18 cellular contexts compared by ENCODE assay signal in genomic region chr19:38340927-38341326, GRCh38. TPM values are rescaled to one million over a fixed set of nuclear protein-coding genes. Genes with fewer than 3 reads are reported as not detected.
A peak's percentile ranks its signal among the peaks of the same experiment; 100 is the strongest.
DNase-seq lines count a peak whose midpoint lies in the region; ATAC-seq and TF ChIP-seq lines count a peak whose summit lies in the region.
"Had no signal": no experiment of that assay in that cellular context is flagged by ENCODE, and none has a peak within 500 bp of the region (broad histone marks: within the 10 kb centered on the region; RNA-seq: fewer than 3 reads in every experiment).

No MANE protein-coding gene starts in this region.

- ATAC-seq in stimulated activated naive CD8-positive, alpha-beta T cell treated with anti-CD3 and anti-CD28 coated beads, Interleukin-15, amount 100 ng/mL, for 72 hours, result no peak
- ATAC-seq in stimulated activated naive B cell treated with anti-CD40 and anti-IgM and Interleukin-4, amounts not matched to agents 10 μg/mL and 1 μg/mL and 100 μg/mL, for 72 hours (replicated peaks), result no peak
- no peak for ATAC-seq in HG03097 (IDR thresholded peaks at IDR 0.05; ENCODE audit: low FRiP score, unreplicated experiment)

- no peak for TF ChIP-seq CTCF in RWPE1 (conservative IDR thresholded peaks at IDR 0.05; ENCODE audit: low read depth)
- no peak for TF ChIP-seq CTCF in glutamatergic neuron (IDR thresholded peaks at IDR 0.05; ENCODE audit: partially characterized antibody, unreplicated experiment)

- H3K4me3 Mint-ChIP-seq in stimulated activated naive CD8-positive, alpha-beta T cell treated with anti-CD3 and anti-CD28 coated beads, Interleukin-15, Interleukin-2, amounts not matched to agents 100 ng/mL and 50 ng/mL, for 24 hours, result no peak overlapping the region
- no peak overlapping the region for H3K4me3 Mint-ChIP-seq in stimulated activated naive CD8-positive, alpha-beta T cell treated with anti-CD3 and anti-CD28 coated beads, Interleukin-15, amount 100 ng/mL, for 72 hours
- H3K4me3 Mint-ChIP-seq in glutamatergic neuron (ENCODE audit: unreplicated experiment), result no peak overlapping the region
- H3K4me3 Mint-ChIP-seq in stimulated activated naive B cell treated with anti-CD40 and anti-IgM and Interleukin-4, amounts not matched to agents 10 μg/mL and 1 μg/mL and 100 μg/mL, for 72 hours, result no peak overlapping the region
- H3K4me3 Mint-ChIP-seq: CD4-positive, alpha-beta memory T cell; H9 had no signal

- no peaks in the 10 kb centered on the region for H3K36me3 Mint-ChIP-seq in stimulated activated naive CD8-positive, alpha-beta T cell treated with anti-CD3 and anti-CD28 coated beads, Interleukin-15, Interleukin-2, amounts not matched to agents 100 ng/mL and 50 ng/mL, for 24 hours (ENCODE audit: low read depth)
- peaks cover 6% of the 10 kb centered on the region for H3K36me3 Mint-ChIP-seq in glutamatergic neuron (ENCODE audit: unreplicated experiment)
- peaks cover 9 to 27% of the 10 kb centered on the region in 2 donors for H3K36me3 Mint-ChIP-seq in stimulated activated naive B cell treated with anti-CD40 and anti-IgM and Interleukin-4, amounts not matched to agents 10 μg/mL and 1 μg/mL and 100 μg/mL, for 72 hours

- H3K27me3 Mint-ChIP-seq in stimulated activated naive CD8-positive, alpha-beta T cell treated with anti-CD3 and anti-CD28 coated beads, Interleukin-15, Interleukin-2, amounts not matched to agents 100 ng/mL and 50 ng/mL, for 24 hours, result no peaks in the 10 kb centered on the region
- H3K27me3 Mint-ChIP-seq in stimulated activated naive CD8-positive, alpha-beta T cell treated with anti-CD3 and anti-CD28 coated beads, Interleukin-15, amount 100 ng/mL, for 72 hours, result no peaks in the 10 kb centered on the region
- H3K27me3 Mint-ChIP-seq in glutamatergic neuron (ENCODE audit: unreplicated experiment), result peaks cover 6% of the 10 kb centered on the region
- no peaks in the 10 kb centered on the region for H3K27me3 Mint-ChIP-seq in stimulated activated naive B cell treated with anti-CD40 and anti-IgM and Interleukin-4, amounts not matched to agents 10 μg/mL and 1 μg/mL and 100 μg/mL, for 72 hours
- H3K27me3 Mint-ChIP-seq: CD4-positive, alpha-beta memory T cell had no signal

- H3K4me1 Mint-ChIP-seq in stimulated activated naive CD8-positive, alpha-beta T cell treated with anti-CD3 and anti-CD28 coated beads, Interleukin-15, Interleukin-2, amounts not matched to agents 100 ng/mL and 50 ng/mL, for 24 hours (ENCODE audit: low read depth), result peaks cover 10% of the 10 kb centered on the region
- peaks cover 28% of the 10 kb centered on the region for H3K4me1 Mint-ChIP-seq in stimulated activated naive CD8-positive, alpha-beta T cell treated with anti-CD3 and anti-CD28 coated beads, Interleukin-15, amount 100 ng/mL, for 72 hours
- H3K4me1 Mint-ChIP-seq in glutamatergic neuron (ENCODE audit: low read depth, unreplicated experiment), result peaks cover 12% of the 10 kb centered on the region
- H3K4me1 Mint-ChIP-seq in stimulated activated naive B cell treated with anti-CD40 and anti-IgM and Interleukin-4, amounts not matched to agents 10 μg/mL and 1 μg/mL and 100 μg/mL, for 72 hours, result peaks cover 15% of the 10 kb centered on the region in 2 donors

- H3K27ac Mint-ChIP-seq in stimulated activated naive CD8-positive, alpha-beta T cell treated with anti-CD3 and anti-CD28 coated beads, Interleukin-15, Interleukin-2, amounts not matched to agents 100 ng/mL and 50 ng/mL, for 24 hours, result peak overlapping the region; percentile 1
- H3K27ac Mint-ChIP-seq in stimulated activated naive CD8-positive, alpha-beta T cell treated with anti-CD3 and anti-CD28 coated beads, Interleukin-15, amount 100 ng/mL, for 72 hours, result no peak overlapping the region
- H3K27ac Mint-ChIP-seq in glutamatergic neuron (ENCODE audit: unreplicated experiment), result peak overlapping the region; percentile 10
- peak overlapping the region; percentile 1 for H3K27ac Mint-ChIP-seq in stimulated activated naive B cell treated with anti-CD40 and anti-IgM and Interleukin-4, amounts not matched to agents 10 μg/mL and 1 μg/mL and 100 μg/mL, for 72 hours
- H3K27ac Mint-ChIP-seq: H9 had no signal

- peak overlapping the region; percentile 16; the same call in 1 of the 2 replicates for H3K27ac ChIP-seq in RWPE1
- H3K27ac ChIP-seq: HL-60 had no signal

- DNase-seq in stimulated activated naive CD8-positive, alpha-beta T cell treated with anti-CD3 and anti-CD28 coated beads, Interleukin-15, amount 100 ng/mL, for 72 hours, result no peak
- DNase-seq in RWPE1 (ENCODE audit: low spot score), result no peak
- DNase-seq in glutamatergic neuron, result no peak
- no peak for DNase-seq in stimulated activated naive B cell treated with anti-CD40 and anti-IgM and Interleukin-4, amounts not matched to agents 10 μg/mL and 1 μg/mL and 100 μg/mL, for 72 hours
- no peak for DNase-seq in OCI-M1 (lab: John Stamatoyannopoulos, UW)
- no peak for DNase-seq in RPMI8226
- DNase-seq: ACHN; BE2C; C1 segment of cervical spinal cord; Calu3; CD4-positive, alpha-beta memory T cell; DMS79 treated with DMSO at 0.1 percent for 48 hours; GF-D8; GOT3; H9 had no signal

- CTCF ChIA-PET in RWPE1 (lab: Yijun Ruan, JAX), result no interaction called here

- POLR2A ChIA-PET in RWPE1 (lab: Yijun Ruan, JAX; ENCODE audit: low non-redundant PET), result no interaction called here

- no peaks in the 10 kb centered on the region for H3K9me3 Mint-ChIP-seq in stimulated activated naive CD8-positive, alpha-beta T cell treated with anti-CD3 and anti-CD28 coated beads, Interleukin-15, Interleukin-2, amounts not matched to agents 100 ng/mL and 50 ng/mL, for 24 hours
- no peaks in the 10 kb centered on the region for H3K9me3 Mint-ChIP-seq in stimulated activated naive CD8-positive, alpha-beta T cell treated with anti-CD3 and anti-CD28 coated beads, Interleukin-15, amount 100 ng/mL, for 72 hours
- peaks cover 12% of the 10 kb centered on the region for H3K9me3 Mint-ChIP-seq in glutamatergic neuron (ENCODE audit: unreplicated experiment)
- no peaks in the 10 kb centered on the region for H3K9me3 Mint-ChIP-seq in stimulated activated naive B cell treated with anti-CD40 and anti-IgM and Interleukin-4, amounts not matched to agents 10 μg/mL and 1 μg/mL and 100 μg/mL, for 72 hours
- H3K9me3 Mint-ChIP-seq: H9 had no signal

RNA-seq across cellular contexts. Expression of gene CATSPERG, which starts 5.3 kb away (rescaled TPM):
- 39.0 TPM for total RNA-seq in glutamatergic neuron (ENCODE audit: unreplicated experiment)

RNA-seq across cellular contexts. Expression of gene KCNK6, which starts 21.3 kb away (rescaled TPM):
- 2.7 TPM for total RNA-seq in glutamatergic neuron (ENCODE audit: unreplicated experiment)

RNA-seq across cellular contexts. Expression of gene YIF1B, which starts 25.2 kb away (rescaled TPM):
- 101 TPM for total RNA-seq in glutamatergic neuron (ENCODE audit: unreplicated experiment)

RNA-seq across cellular contexts. Expression of gene PSMD8, which starts 33.4 kb away (rescaled TPM):
- 156 TPM for total RNA-seq in glutamatergic neuron (ENCODE audit: unreplicated experiment)

RNA-seq across cellular contexts. Expression of gene C19orf33, which starts 36.9 kb away (rescaled TPM):
- 1.1 TPM for total RNA-seq in glutamatergic neuron (ENCODE audit: unreplicated experiment)
- total RNA-seq: CD4-positive, alpha-beta memory T cell; H9 had no signal

Comparison
In these comparisons a context has a peak if more than half of its experiments do, and no peak if none do; other contexts are left out.
1. H3K27ac Mint-ChIP-seq: peak in stimulated activated naive CD8-positive, alpha-beta T cell treated with anti-CD3 and anti-CD28 coated beads, Interleukin-15, Interleukin-2, amounts not matched to agents 100 ng/mL and 50 ng/mL, for 24 hours (single experiment), glutamatergic neuron (single experiment) and stimulated activated naive B cell treated with anti-CD40 and anti-IgM and Interleukin-4, amounts not matched to agents 10 μg/mL and 1 μg/mL and 100 μg/mL, for 72 hours (single experiment); none in stimulated activated naive CD8-positive, alpha-beta T cell treated with anti-CD3 and anti-CD28 coated beads, Interleukin-15, amount 100 ng/mL, for 72 hours (0 of 2).